Comparison of ENCODE assay signal across 2 cellular contexts in the genomic region with DNA sequence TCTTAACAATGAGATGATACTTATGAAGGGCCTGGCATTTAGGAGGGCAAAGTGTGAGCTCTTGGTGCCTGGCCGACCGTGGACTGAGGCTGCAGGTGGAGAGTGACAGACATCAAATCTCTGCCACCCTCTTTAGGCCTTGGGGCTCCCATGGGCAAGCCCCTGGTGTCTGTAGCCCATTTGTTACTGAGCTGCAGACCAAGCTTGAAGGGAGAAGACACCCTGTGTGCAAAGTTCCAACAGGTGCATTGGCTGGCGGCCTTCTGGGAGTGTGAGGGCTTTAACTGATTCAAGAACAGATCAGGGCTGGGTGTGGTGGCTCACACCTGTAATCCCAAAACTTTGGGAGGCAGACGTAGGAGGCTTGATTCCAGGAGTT.
TF ChIP-seq lines count a peak whose summit lies in the region.

No MANE protein-coding gene starts in this region.

TF ChIP-seq in HepG2, 621 proteins besides CTCF, POLR2A, EP300 and RAD21:
- TF ChIP-seq FLYWCH1 (CRISPR knock-in tag; IDR thresholded peaks at IDR 0.05) (no peak), ZNF605 (CRISPR knock-in tag; IDR thresholded peaks at IDR 0.05) (0 out of 2 replicates have a peak, but pooled peaks have one; percentile 23), ZSCAN9 (CRISPR knock-in tag; IDR thresholded peaks at IDR 0.05; ENCODE audit: borderline replicate concordance) (no peak)

TF ChIP-seq in WTC11, 78 proteins besides CTCF, POLR2A, EP300 and RAD21:
- TF ChIP-seq NR1H2 (CRISPR knock-in tag; IDR thresholded peaks at IDR 0.05) (no peak), SMAD4 (CRISPR knock-in tag; IDR thresholded peaks at IDR 0.05) (no peak), ELF4 (CRISPR knock-in tag; IDR thresholded peaks at IDR 0.05; ENCODE audit: low read depth) (no peak), ESRRA (CRISPR knock-in tag; IDR thresholded peaks at IDR 0.05; ENCODE audit: borderline replicate concordance) (no peak), FOXP1 (CRISPR knock-in tag; IDR thresholded peaks at IDR 0.05; ENCODE audit: borderline replicate concordance) (no peak)
- TF ChIP-seq, protein P1, sequence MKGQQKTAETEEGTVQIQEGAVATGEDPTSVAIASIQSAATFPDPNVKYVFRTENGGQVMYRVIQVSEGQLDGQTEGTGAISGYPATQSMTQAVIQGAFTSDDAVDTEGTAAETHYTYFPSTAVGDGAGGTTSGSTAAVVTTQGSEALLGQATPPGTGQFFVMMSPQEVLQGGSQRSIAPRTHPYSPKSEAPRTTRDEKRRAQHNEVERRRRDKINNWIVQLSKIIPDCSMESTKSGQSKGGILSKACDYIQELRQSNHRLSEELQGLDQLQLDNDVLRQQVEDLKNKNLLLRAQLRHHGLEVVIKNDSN (CRISPR knock-in tag; IDR thresholded peaks at IDR 0.05) = no peak
- TF ChIP-seq, protein P2, sequence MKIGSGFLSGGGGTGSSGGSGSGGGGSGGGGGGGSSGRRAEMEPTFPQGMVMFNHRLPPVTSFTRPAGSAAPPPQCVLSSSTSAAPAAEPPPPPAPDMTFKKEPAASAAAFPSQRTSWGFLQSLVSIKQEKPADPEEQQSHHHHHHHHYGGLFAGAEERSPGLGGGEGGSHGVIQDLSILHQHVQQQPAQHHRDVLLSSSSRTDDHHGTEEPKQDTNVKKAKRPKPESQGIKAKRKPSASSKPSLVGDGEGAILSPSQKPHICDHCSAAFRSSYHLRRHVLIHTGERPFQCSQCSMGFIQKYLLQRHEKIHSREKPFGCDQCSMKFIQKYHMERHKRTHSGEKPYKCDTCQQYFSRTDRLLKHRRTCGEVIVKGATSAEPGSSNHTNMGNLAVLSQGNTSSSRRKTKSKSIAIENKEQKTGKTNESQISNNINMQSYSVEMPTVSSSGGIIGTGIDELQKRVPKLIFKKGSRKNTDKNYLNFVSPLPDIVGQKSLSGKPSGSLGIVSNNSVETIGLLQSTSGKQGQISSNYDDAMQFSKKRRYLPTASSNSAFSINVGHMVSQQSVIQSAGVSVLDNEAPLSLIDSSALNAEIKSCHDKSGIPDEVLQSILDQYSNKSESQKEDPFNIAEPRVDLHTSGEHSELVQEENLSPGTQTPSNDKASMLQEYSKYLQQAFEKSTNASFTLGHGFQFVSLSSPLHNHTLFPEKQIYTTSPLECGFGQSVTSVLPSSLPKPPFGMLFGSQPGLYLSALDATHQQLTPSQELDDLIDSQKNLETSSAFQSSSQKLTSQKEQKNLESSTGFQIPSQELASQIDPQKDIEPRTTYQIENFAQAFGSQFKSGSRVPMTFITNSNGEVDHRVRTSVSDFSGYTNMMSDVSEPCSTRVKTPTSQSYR (CRISPR knock-in tag; IDR thresholded peaks at IDR 0.05) = no peak
TF ChIP-seq in WTC11: peak in this region for 0.
